ENCODE assay signal across 29 cellular contexts in the genomic region with DNA sequence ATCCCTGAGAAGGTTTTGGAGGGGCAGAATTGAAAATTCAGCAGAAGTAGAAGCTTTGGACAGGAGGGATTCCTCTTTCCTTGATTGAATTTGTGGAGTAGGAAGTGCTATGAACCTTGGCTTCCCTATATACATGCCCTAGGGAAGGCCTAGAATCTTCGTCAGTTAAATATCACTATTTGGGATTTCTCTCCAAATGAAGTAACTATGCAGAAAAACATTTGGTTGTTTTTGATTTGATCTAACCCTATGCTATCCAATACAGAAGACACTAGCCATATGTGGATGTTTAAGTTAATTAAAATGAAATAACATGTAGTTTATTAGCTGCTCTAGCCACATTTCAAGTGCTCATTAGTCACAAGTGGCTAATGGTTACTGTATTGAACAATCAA. TPM values are rescaled to one million over a fixed set of nuclear protein-coding genes. Genes with fewer than 3 reads are reported as not detected.
A peak's percentile ranks its signal among the peaks of the same experiment; 100 is the strongest.
DNase-seq lines count a peak whose midpoint lies in the region; ATAC-seq, FAIRE-seq and TF ChIP-seq lines count a peak whose summit lies in the region.
"Had no signal": no experiment of that assay in that cellular context is flagged by ENCODE, and none has a peak within 500 bp of the region (broad histone marks: within the 10 kb centered on the region; RNA-seq: fewer than 3 reads in every experiment).

No MANE protein-coding gene starts in this region.

- H3K27ac Mint-ChIP-seq in activated T-cell treated with anti-CD3 and anti-CD28 coated beads, Interleukin-2, amount 50 U/mL, for 72 hours: peak overlapping the region; percentile 50
- H3K27ac Mint-ChIP-seq in glutamatergic neuron (ENCODE audit: unreplicated experiment) (peak overlapping the region; percentile 24), T-cell (no peak overlapping the region)
- H3K27ac Mint-ChIP-seq: activated CD4-positive, alpha-beta T cell treated with anti-CD3 and anti-CD28 coated beads, Interleukin-2, amount 10 ng/mL, durations not matched to agents 7 days and 5 days had no signal

- TF ChIP-seq RAD21 in K562 (CRISPR knock-in tag; conservative IDR thresholded peaks at IDR 0.05 in 1 of 2, IDR thresholded peaks at IDR 0.05 in 1 of 2): no peak

- intact Hi-C loops in K562 (cut with micrococcal nuclease) (no loop called here), transverse colon (cut with DNase I; ENCODE audit: low total_unique reads) (no loop called here)

- 0 out of 2 replicates have a peak overlapping the region, but pooled peaks have one; percentile 4 for H3K4me2 ChIP-seq in K562 (ENCODE audit: insufficient read depth, low read length)

- POLR2A ChIA-PET in K562 (lab: Yijun Ruan, JAX) (interaction anchor here (1.4 kb wide), 1 partner anchor 9 kb away, joined by 3 read pairs; no protein-coding TSS in a partner anchor), T-cell (lab: Charles Lee) (no interaction called here)

- H3K36me3 Mint-ChIP-seq in activated T-cell treated with anti-CD3 and anti-CD28 coated beads, Interleukin-2, amount 50 U/mL, for 72 hours (ENCODE audit: insufficient read depth in 2 of 2): peaks cover 11 to 32% of the 10 kb centered on the region in 2 donors
- H3K36me3 Mint-ChIP-seq in glutamatergic neuron (ENCODE audit: unreplicated experiment) (no peaks in the 10 kb centered on the region), T-cell (no peaks in the 10 kb centered on the region)

- TF ChIP-seq EP300 in K562 (IDR thresholded peaks at IDR 0.05; ENCODE audit: low read length) (no peak), transverse colon (IDR thresholded peaks at IDR 0.05; ENCODE audit: low read depth) (no peak)

- no peak for ATAC-seq in activated T-cell treated with anti-CD3 and anti-CD28 coated beads, Interleukin-2, amount 50 U/mL, for 72 hours (replicated peaks in 1 of 2)
- ATAC-seq in K562 (no peak), T-cell (replicated peaks in 1 of 4) (no peak)
- ATAC-seq: gastroesophageal sphincter, left cardiac atrium had no signal

- H3K9me3 ChIP-seq in K562 (replicated peaks; ENCODE audit: control insufficient read depth, insufficient read depth, low read depth, low read length) (no peaks in the 10 kb centered on the region), transverse colon (no peaks in the 10 kb centered on the region)
- H3K9me3 ChIP-seq: Caco-2, gastroesophageal sphincter, Peyer's patch, right atrium auricular region, thoracic aorta, uterus had no signal

- H3K4me1 Mint-ChIP-seq in activated T-cell treated with anti-CD3 and anti-CD28 coated beads, Interleukin-2, amount 50 U/mL, for 72 hours (ENCODE audit: low read depth): no peaks in the 10 kb centered on the region
- H3K4me1 Mint-ChIP-seq in glutamatergic neuron (ENCODE audit: low read depth, unreplicated experiment) (peaks cover 25% of the 10 kb centered on the region), T-cell (peaks cover 0 to 12% (median 0%) of the 10 kb centered on the region in 3 donors)

- BruUV-seq in K562 (replicated peaks; lab: Mats Ljungman, UMichigan): no TSS peak

- H3K4me3 ChIP-seq in K562: no peak overlapping the region
- H3K4me3 ChIP-seq in transverse colon: no peak overlapping the region
- H3K4me3 ChIP-seq: gastroesophageal sphincter, right atrium auricular region, thoracic aorta, uterus had no signal

- TF ChIP-seq POLR2A in K562 (conservative IDR thresholded peaks at IDR 0.05): no peak
- TF ChIP-seq POLR2A in transverse colon (IDR thresholded peaks at IDR 0.05): no peak
- TF ChIP-seq POLR2A in GM12892 (IDR thresholded peaks at IDR 0.05; ENCODE audit: low read depth, low read length): no peak

- no peak for FAIRE-seq in K562 (lab: Jason Lieb, UNC)
- no peak for FAIRE-seq in GM12892 (lab: Jason Lieb, UNC)
- FAIRE-seq: endothelial cell of umbilical vein had no signal

- H3K9ac ChIP-seq in K562 (ENCODE audit: insufficient read depth in 1 of 2, low read depth in 2 of 2, low read length in 2 of 2): no peak overlapping the region

- CTCF ChIA-PET in K562 (lab: Yijun Ruan, JAX; ENCODE audit: low intra/inter-chr PET ratio) (no interaction called here), T-cell (lab: Charles Lee) (interaction anchor here in 1 of 2 donors (0.5 kb wide), 1 partner anchor 27 kb away, joined by 3 read pairs; no protein-coding TSS in a partner anchor)

- H3K36me3 ChIP-seq in K562 (ENCODE audit: control insufficient read depth, insufficient read depth, low read length): peaks cover 90% of the 10 kb centered on the region
- H3K36me3 ChIP-seq in transverse colon: no peaks in the 10 kb centered on the region
- H3K36me3 ChIP-seq: gastroesophageal sphincter, Peyer's patch, right atrium auricular region, thoracic aorta, uterus had no signal

- no peak overlapping the region for H3K27ac ChIP-seq in K562 (ENCODE audit: extremely low read depth, low read depth, low read length)
- peak overlapping the region; percentile 3 to 46 (median 32) for H3K27ac ChIP-seq in transverse colon
- H3K27ac ChIP-seq: C4-2B, gastroesophageal sphincter, HL-60, right atrium auricular region, thoracic aorta, uterus had no signal

- no peak overlapping the region for H3K4me3 Mint-ChIP-seq in activated T-cell treated with anti-CD3 and anti-CD28 coated beads, Interleukin-2, amount 50 U/mL, for 72 hours
- H3K4me3 Mint-ChIP-seq in glutamatergic neuron (ENCODE audit: unreplicated experiment) (peak overlapping the region; percentile 7), T-cell (no peak overlapping the region)
- H3K4me3 Mint-ChIP-seq: activated CD4-positive, alpha-beta T cell treated with anti-CD3 and anti-CD28 coated beads, Interleukin-2, amount 10 ng/mL, durations not matched to agents 7 days and 5 days had no signal

- DNase-seq in activated T-cell treated with anti-CD3 and anti-CD28 coated beads, Interleukin-2, amount 50 U/mL, for 72 hours: no peak
- DNase-seq in activated T-cell treated with anti-CD3 and anti-CD28 coated beads for 4 hours (no peak), K562 (ENCODE audit: extremely low read depth in 1 of 4, low spot score in 3 of 4) (no peak), glutamatergic neuron (no peak), transverse colon (no peak), anterior cingulate cortex (lab: John Stamatoyannopoulos, UW) (no peak), T-cell (no peak), GM12892 (ENCODE audit: insufficient read length) (no peak)
- DNase-seq: 8988T; activated CD4-positive, alpha-beta T cell treated with anti-CD3 and anti-CD28 coated beads, Interleukin-2, amount 10 ng/mL, durations not matched to agents 7 days and 5 days; activated T-cell treated with anti-CD3 and anti-CD28 coated beads, Interleukin-2, amount 50 U/mL, for 1 hour; Caco-2; DND-41; GOT3; left cardiac atrium; NCI-H1436; NCI-H2081 treated with DMSO at 0.1 percent for 48 hours; NCI-H345; NCI-H69; Peyer's patch; SHP77; stimulated activated naive CD4-positive, alpha-beta T cell; uterus had no signal

- in situ Hi-C loops in K562 (cut with MboI) (no loop called here), transverse colon (cut with MboI; ENCODE audit: low pct_ligation_motif_present in 1 of 4, low pct_unique_long_range_greater_than_20kb in 1 of 4, low sequenced_read_pairs in 3 of 4) (no loop called here)

- H3K79me2 ChIP-seq in K562 (ENCODE audit: control insufficient read depth, insufficient read depth, low read length): peaks cover 25% of the 10 kb centered on the region; the same call in 2 of the 3 replicates

- no peak overlapping the region; the same call in 1 of the 2 replicates for H2AFZ ChIP-seq in K562 (ENCODE audit: low read depth, low read length)

- H3K27me3 ChIP-seq in K562 (ENCODE audit: control insufficient read depth in 2 of 2, insufficient read depth in 2 of 2, low read length in 2 of 2): no peaks in the 10 kb centered on the region
- H3K27me3 ChIP-seq in transverse colon: no peaks in the 10 kb centered on the region
- H3K27me3 ChIP-seq: gastroesophageal sphincter, Peyer's patch, right atrium auricular region, uterus had no signal

- no peaks in the 10 kb centered on the region for H3K9me1 ChIP-seq in K562 (ENCODE audit: control insufficient read depth, insufficient read depth, low read length)

- no peaks in the 10 kb centered on the region for H3K9me3 Mint-ChIP-seq in activated T-cell treated with anti-CD3 and anti-CD28 coated beads, Interleukin-2, amount 50 U/mL, for 72 hours
- peaks cover 7% of the 10 kb centered on the region for H3K9me3 Mint-ChIP-seq in glutamatergic neuron (ENCODE audit: unreplicated experiment)
- no peaks in the 10 kb centered on the region for H3K9me3 Mint-ChIP-seq in T-cell
- H3K9me3 Mint-ChIP-seq: activated CD4-positive, alpha-beta T cell treated with anti-CD3 and anti-CD28 coated beads, Interleukin-2, amount 10 ng/mL, durations not matched to agents 7 days and 5 days had no signal

- peaks cover 4 to 12% of the 10 kb centered on the region in 2 experiments; a peak in 2 of 5 replicates for H3K4me1 ChIP-seq in K562 (replicated peaks in 1 of 2; ENCODE audit: control insufficient read depth in 2 of 2, insufficient read depth in 2 of 2, low read length in 2 of 2)
- peaks cover 0 to 19% (median 2%) of the 10 kb centered on the region in 4 donors for H3K4me1 ChIP-seq in transverse colon
- H3K4me1 ChIP-seq: Caco-2, gastroesophageal sphincter, Peyer's patch, right atrium auricular region, uterus had no signal

- H4K20me1 ChIP-seq in K562 (replicated peaks; ENCODE audit: control insufficient read depth, insufficient read depth, low read length): no peaks in the 10 kb centered on the region

- H3K27me3 Mint-ChIP-seq in activated T-cell treated with anti-CD3 and anti-CD28 coated beads, Interleukin-2, amount 50 U/mL, for 72 hours (ENCODE audit: low read depth): no peaks in the 10 kb centered on the region
- peaks cover 6% of the 10 kb centered on the region for H3K27me3 Mint-ChIP-seq in glutamatergic neuron (ENCODE audit: unreplicated experiment)
- no peaks in the 10 kb centered on the region for H3K27me3 Mint-ChIP-seq in T-cell
- H3K27me3 Mint-ChIP-seq: activated CD4-positive, alpha-beta T cell treated with anti-CD3 and anti-CD28 coated beads, Interleukin-2, amount 10 ng/mL, durations not matched to agents 7 days and 5 days had no signal

- WGBS in K562 (ENCODE audit: insufficient coverage, low coverage, missing lambda C conversion rate): 100% methylated on average over 1 of the region's 1 CpG
- 97 to 100% methylated on average over 1 of the region's 1 CpG for WGBS in transverse colon (ENCODE audit: low coverage in 1 of 2), 2 donors

- TF ChIP-seq CTCF in K562 (IDR thresholded peaks at IDR 0.05 in 2 of 3, conservative IDR thresholded peaks at IDR 0.05 in 1 of 3; ENCODE audit: insufficient read depth in 2 of 3, low read depth in 1 of 3, low read length in 3 of 3) (no peak), glutamatergic neuron (IDR thresholded peaks at IDR 0.05; ENCODE audit: partially characterized antibody, unreplicated experiment) (no peak), transverse colon (IDR thresholded peaks at IDR 0.05) (no peak)

RNA-seq across cellular contexts. Expression of gene ANLN, which starts 15.7 kb away (rescaled TPM):
- total RNA-seq in activated T-cell treated with anti-CD3 and anti-CD28 coated beads, Interleukin-2, amount 50 U/mL, for 72 hours: 10 to 100 TPM; 46.1 to 49.5 TPM
- total RNA-seq in K562 (2011; cell fraction: chromatin; rRNA removed; ENCODE audit: low replicate concordance): 109 and 164 TPM in 2 replicates
- total RNA-seq in K562 (2011; cell fraction: nucleolus; rRNA removed): 32.2 and 33.3 TPM in 2 replicates
- 73.6 and 93.8 TPM in 2 replicates for total RNA-seq in K562 (2011; cell fraction: nucleoplasm; rRNA removed)
- total RNA-seq in K562 (2014; rRNA removed) (31.3 and 36.6 TPM in 2 replicates), K562 (2014; rRNA removed; fragmentation: Illumina TruSeq; extraction: Trizol) (53.2 and 56.1 TPM in 2 replicates), K562 (2015; rRNA removed; fragmentation: Illumina TruSeq; extraction: Trizol) (63.0 and 66.2 TPM in 2 replicates), K562 (2021) (50.3 and 58.2 TPM in 2 replicates), glutamatergic neuron (ENCODE audit: unreplicated experiment) (18.4 TPM), transverse colon (10 to 100 TPM in 1 of 4 donors, 1 to 10 TPM in 2, under 1 TPM in 1; 0.37 to 97.1 (median 5.7) TPM), T-cell (1 to 10 TPM in 4 of 5 donors, under 1 TPM in 1; 0.69 to 1.5 (median 1.1) TPM)
- polyA plus RNA-seq in K562 (2011; rRNA removed) (38.7 and 46.1 TPM in 2 replicates), K562 (2014; fragmentation: Illumina TruSeq; extraction: Trizol) (31.2 and 51.2 TPM in 2 replicates), K562 (2014; fragmentation: Nextera tagmentation; extraction: Ambion mirVana) (10 to 100 TPM; 18.1 to 37.3 TPM), K562 (2014; rRNA removed) (23.9 and 25.8 TPM in 2 replicates)
- polyA plus RNA-seq in K562 (2011; cell fraction: cytosol; rRNA removed): 11.7 and 20.2 TPM in 2 replicates
- 74.2 and 149 TPM in 2 replicates for polyA plus RNA-seq in K562 (2011; cell fraction: nucleus; rRNA removed)
- 20.9 and 29.6 TPM in 2 replicates for polyA plus RNA-seq in K562 (2012)
- polyA minus RNA-seq in K562 (2011; rRNA and poly(A)+ RNA removed): 122 and 166 TPM in 2 replicates
- 60.1 and 67.3 TPM in 2 replicates for polyA minus RNA-seq in K562 (2011; cell fraction: cytosol; rRNA and poly(A)+ RNA removed)
- 50.6 and 151 TPM in 2 replicates for polyA minus RNA-seq in K562 (2011; cell fraction: nucleus; rRNA and poly(A)+ RNA removed)
- polyA plus RNA-seq in GM12892 (2012; ENCODE audit: missing spikeins): 9.1 TPM

Comparison
In these comparisons a context has a peak if more than half of its experiments do, and no peak if none do; other contexts are left out.
1. H3K27ac Mint-ChIP-seq: peak in activated T-cell treated with anti-CD3 and anti-CD28 coated beads, Interleukin-2, amount 50 U/mL, for 72 hours (single experiment) and glutamatergic neuron (single experiment); none in T-cell (0 of 2).